In genomic region chr6:89828988-89829590, GRCh38 we compare ENCODE assay signal across 8 cellular contexts. TPM values are rescaled to one million over a fixed set of nuclear protein-coding genes. Genes with fewer than 3 reads are reported as not detected.
DNase-seq lines count a peak whose midpoint lies in the region; ATAC-seq lines count a peak whose summit lies in the region.

No MANE protein-coding gene starts in this region.

- intact Hi-C loops in Right ventricle myocardium inferior (cut with DNase I) (loop anchor here (1.0 kb wide), 1 partner anchor 10 kb away; the partner anchor contains the start of gene MDN1), cardiac septum (cut with DNase I) (no loop called here)

- peak overlapping the region in 20 of 21 experiments; percentile 39 to 92 (median 82) for H3K27ac ChIP-seq in skin epidermis

- peaks cover 38% of the 10 kb centered on the region for H3K36me3 Mint-ChIP-seq in activated naive CD4-positive, alpha-beta T cell treated with anti-CD3 and anti-CD28 coated beads, Interleukin-2, amount 10 ng/mL, durations not matched to agents 7 days and 5 days

- DNase-seq in Right ventricle myocardium inferior (ENCODE audit: missing footprints) (no peak), cardiac septum (ENCODE audit: low spot score) (no peak), NCI-H2029 (lab: John Stamatoyannopoulos, UW) (peak; percentile 36), hepatic stellate cell (ENCODE audit: low spot score) (peak; percentile 24), COLO829 (ENCODE audit: low spot score) (no peak)
- DNase-seq in activated naive CD4-positive, alpha-beta T cell treated with anti-CD3 and anti-CD28 coated beads, Interleukin-2, amount 10 ng/mL, durations not matched to agents 7 days and 5 days, result peak; percentile 53

- peak overlapping the region; percentile 99 for H3K27ac Mint-ChIP-seq in activated naive CD4-positive, alpha-beta T cell treated with anti-CD3 and anti-CD28 coated beads, Interleukin-2, amount 10 ng/mL, durations not matched to agents 7 days and 5 days

- H3K4me3 ChIP-seq in skin epidermis, result peak overlapping the region; percentile 59 to 95 (median 86)

- peak overlapping the region; percentile 99 for H3K4me3 Mint-ChIP-seq in activated naive CD4-positive, alpha-beta T cell treated with anti-CD3 and anti-CD28 coated beads, Interleukin-2, amount 10 ng/mL, durations not matched to agents 7 days and 5 days

- ATAC-seq in Right ventricle myocardium inferior (peak; percentile 20), HG02763 (IDR thresholded peaks at IDR 0.05; ENCODE audit: unreplicated experiment) (peak; percentile 30)

- no peaks in the 10 kb centered on the region for H3K9me3 Mint-ChIP-seq in activated naive CD4-positive, alpha-beta T cell treated with anti-CD3 and anti-CD28 coated beads, Interleukin-2, amount 10 ng/mL, durations not matched to agents 7 days and 5 days

- CTCF ChIA-PET in activated naive CD4-positive, alpha-beta T cell treated with anti-CD3 and anti-CD28 coated beads, Interleukin-2, amount 10 ng/mL, durations not matched to agents 7 days and 5 days (lab: Charles Lee), result interaction anchor here (0.6 to 1.6 kb wide), 4 partner anchors 9 to 648 kb away, joined by 3 to 7 read pairs (median 4); partner anchors contain the start of gene MDN1

- peaks cover 38% of the 10 kb centered on the region for H3K4me1 Mint-ChIP-seq in activated naive CD4-positive, alpha-beta T cell treated with anti-CD3 and anti-CD28 coated beads, Interleukin-2, amount 10 ng/mL, durations not matched to agents 7 days and 5 days

- no peaks in the 10 kb centered on the region for H3K27me3 Mint-ChIP-seq in activated naive CD4-positive, alpha-beta T cell treated with anti-CD3 and anti-CD28 coated beads, Interleukin-2, amount 10 ng/mL, durations not matched to agents 7 days and 5 days

RNA-seq across cellular contexts. Expression of gene CASP8AP2, which starts 0.6 kb away (rescaled TPM):
- total RNA-seq in Right ventricle myocardium inferior, result 13.4 TPM
- 11.6 TPM for total RNA-seq in cardiac septum

RNA-seq across cellular contexts. Expression of gene MDN1, which starts 9.5 kb away (rescaled TPM):
- total RNA-seq in Right ventricle myocardium inferior, result 23.4 TPM
- 21.1 TPM for total RNA-seq in cardiac septum

Comparison
In these comparisons a context has a peak if more than half of its experiments do, and no peak if none do; other contexts are left out.
1. DNase-seq: peak in NCI-H2029 (single experiment), activated naive CD4-positive, alpha-beta T cell treated with anti-CD3 and anti-CD28 coated beads, Interleukin-2, amount 10 ng/mL, durations not matched to agents 7 days and 5 days (single experiment) and hepatic stellate cell (single experiment); none in Right ventricle myocardium inferior (single experiment), cardiac septum (single experiment) and COLO829 (single experiment).